ENCODE assay signal across 30 cellular contexts in the genomic region with DNA sequence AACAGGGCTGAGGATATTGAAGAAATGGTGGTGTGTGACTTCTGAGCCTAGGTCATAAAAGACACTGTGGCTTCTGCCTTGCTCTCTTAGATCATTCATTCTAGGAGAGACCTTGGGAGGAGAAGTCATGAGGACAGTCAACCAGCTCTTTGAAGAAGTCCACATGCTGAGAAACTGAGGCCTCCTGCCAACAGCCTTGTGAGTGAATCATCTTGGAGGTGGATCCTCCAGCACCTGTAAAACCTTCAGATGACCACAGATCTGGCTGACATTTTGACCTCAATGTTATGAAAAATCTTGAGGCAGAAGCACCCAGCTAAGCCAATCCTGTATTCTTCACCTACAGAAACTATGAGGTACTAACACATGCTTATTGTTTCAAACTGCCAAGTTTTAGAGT.
"Had no signal": no experiment of that assay in that cellular context is flagged by ENCODE, and none has a peak within 500 bp of the region (broad histone marks: within the 10 kb centered on the region; RNA-seq: fewer than 3 reads in every experiment).

No MANE protein-coding gene starts in this region.

- H3K4me3 Mint-ChIP-seq: activated B cell treated with CpG ODN at 0.5 μM for 24 hours; activated CD4-positive, alpha-beta memory T cell treated with anti-CD3 and anti-CD28 coated beads, Interleukin-2, amount 10 ng/mL, durations not matched to agents 7 days and 5 days; activated naive CD8-positive, alpha-beta T cell; activated T-cell treated with anti-CD3 and anti-CD28 coated beads, Interleukin-2, amount 50 U/mL, for 24 hours; activated T-helper 17 cell treated with anti-CD3 and anti-CD28 coated beads, Interleukin-2, amount 50 U/mL, for 72 hours; T-helper 17 cell; T-helper 2 cell treated with Interferon-gamma antibody and Interleukin-4, amounts not matched to agents 5 μg/mL and 100 μg/mL, for 36 hours had no signal

- ATAC-seq: activated CD4-positive, CD25-positive, alpha-beta regulatory T cell treated with anti-CD3 and anti-CD28 coated beads, Interleukin-2, amount 50 U/mL, for 24 hours; activated T-helper 17 cell treated with anti-CD3 and anti-CD28 coated beads, Interleukin-2, amount 50 U/mL, for 72 hours; gastroesophageal sphincter; heart right ventricle; T-helper 17 cell had no signal

- H3K9me3 ChIP-seq: colonic mucosa, esophagus squamous epithelium, gastroesophageal sphincter had no signal

- DNase-seq: activated B cell treated with CpG ODN at 0.5 μM for 24 hours; activated CD4-positive, alpha-beta memory T cell treated with anti-CD3 and anti-CD28 coated beads, Interleukin-2, amount 10 ng/mL, durations not matched to agents 7 days and 5 days; activated CD4-positive, alpha-beta T cell treated with anti-CD3 and anti-CD28 coated beads for 48 hours; activated CD4-positive, alpha-beta T cell treated with anti-CD3 and anti-CD28 coated beads, Interleukin-2, amount 50 U/mL, for 4 hours; activated CD8-positive, alpha-beta memory T cell treated with anti-CD3 and anti-CD28 coated beads, Interleukin-2, amount 50 U/mL, for 48 hours; activated effector memory CD4-positive, alpha-beta T cell treated with Interleukin-2 at 50 U/mL for 16 hours; activated gamma-delta T cell treated with Interleukin-2 at 50 U/mL for 16 hours; activated naive CD4-positive, alpha-beta T cell treated with anti-CD3 and anti-CD28 coated beads, Interleukin-2, amount 50 U/mL, for 16 hours; activated naive CD4-positive, alpha-beta T cell treated with Interleukin-2 at 50 U/mL for 16 hours; activated T-cell treated with anti-CD3 and anti-CD28 coated beads for 4 hours; activated T-cell treated with anti-CD3 and anti-CD28 coated beads, Interleukin-2, amount 50 U/mL, for 24 hours; amniotic stem cell; anterior cingulate cortex; brain microvascular endothelial cell; caudate nucleus; colonic mucosa; effector CD8-positive, alpha-beta T cell; esophagus squamous epithelium; foreskin melanocyte; heart right ventricle; T-helper 1 cell; T-helper 17 cell; T1000; WERI-Rb-1 had no signal

- H3K36me3 ChIP-seq: brain microvascular endothelial cell, colonic mucosa, esophagus squamous epithelium, gastroesophageal sphincter, heart right ventricle had no signal

- H3K27ac Mint-ChIP-seq: activated B cell treated with CpG ODN at 0.5 μM for 24 hours; activated CD4-positive, alpha-beta memory T cell treated with anti-CD3 and anti-CD28 coated beads, Interleukin-2, amount 10 ng/mL, durations not matched to agents 7 days and 5 days; activated naive CD8-positive, alpha-beta T cell; activated T-cell treated with anti-CD3 and anti-CD28 coated beads, Interleukin-2, amount 50 U/mL, for 24 hours; activated T-helper 17 cell treated with anti-CD3 and anti-CD28 coated beads, Interleukin-2, amount 50 U/mL, for 72 hours; T-helper 17 cell; T-helper 2 cell treated with Interferon-gamma antibody and Interleukin-4, amounts not matched to agents 5 μg/mL and 100 μg/mL, for 36 hours had no signal

- H3K4me3 ChIP-seq: colonic mucosa, esophagus squamous epithelium, gastroesophageal sphincter, heart right ventricle had no signal

- H3K36me3 Mint-ChIP-seq: activated naive CD8-positive, alpha-beta T cell had no signal

- H3K4me1 ChIP-seq: colonic mucosa had no signal

- H3K27ac ChIP-seq: brain microvascular endothelial cell, colonic mucosa, epithelial cell of prostate, esophagus squamous epithelium had no signal

- H3K27me3 ChIP-seq: brain microvascular endothelial cell, colonic mucosa, gastroesophageal sphincter, heart right ventricle had no signal

- H3K4me1 Mint-ChIP-seq: activated B cell treated with CpG ODN at 0.5 μM for 24 hours; activated T-helper 17 cell treated with anti-CD3 and anti-CD28 coated beads, Interleukin-2, amount 50 U/mL, for 72 hours; T-helper 17 cell had no signal

- H3K9me3 Mint-ChIP-seq: activated T-helper 17 cell treated with anti-CD3 and anti-CD28 coated beads, Interleukin-2, amount 50 U/mL, for 72 hours had no signal
